ENCODE assay signal across 17 cellular contexts in the genomic region with DNA sequence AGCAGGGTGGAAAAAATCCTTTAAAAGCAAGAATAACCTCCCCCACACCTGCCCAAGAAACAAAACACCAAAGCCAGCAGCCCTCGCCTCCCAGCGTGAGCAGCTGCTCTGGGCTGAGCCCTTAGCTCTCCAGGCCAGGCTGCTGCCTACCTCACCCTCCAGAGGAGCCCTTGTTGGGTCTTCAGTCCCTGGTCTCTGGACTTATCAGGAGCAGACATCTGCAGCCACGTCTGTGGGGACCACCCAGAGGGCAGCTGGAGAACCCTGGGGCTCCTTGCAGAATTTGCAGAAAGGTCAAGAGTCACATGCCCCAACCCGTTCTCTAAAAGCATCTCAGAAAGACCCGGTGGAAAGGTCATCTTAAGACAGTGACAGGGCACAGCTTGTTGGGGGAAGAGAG.
A peak's percentile ranks its signal among the peaks of the same experiment; 100 is the strongest.
DNase-seq lines count a peak whose midpoint lies in the region; ATAC-seq and TF ChIP-seq lines count a peak whose summit lies in the region.
"Had no signal": no experiment of that assay in that cellular context is flagged by ENCODE, and none has a peak within 500 bp of the region (broad histone marks: within the 10 kb centered on the region; RNA-seq: fewer than 3 reads in every experiment).

No MANE protein-coding gene starts in this region.

- H3K36me3 Mint-ChIP-seq in brain (no peaks in the 10 kb centered on the region), nephron progenitor cell (ENCODE audit: low read depth) (no peaks in the 10 kb centered on the region)

- TF ChIP-seq CTCF in MM.1S (IDR thresholded peaks at IDR 0.05; ENCODE audit: low read length) (no peak), brain (conservative IDR thresholded peaks at IDR 0.05) (no peak), nephron progenitor cell (IDR thresholded peaks at IDR 0.05) (no peak), vagina (IDR thresholded peaks at IDR 0.05) (no peak)

- H3K4me3 Mint-ChIP-seq in brain (peak overlapping the region in 1 of 5 experiments; percentile 71), nephron progenitor cell (peak overlapping the region; percentile 53)
- H3K4me3 Mint-ChIP-seq: activated CD4-positive, alpha-beta memory T cell treated with anti-CD3 and anti-CD28 coated beads, Interleukin-2, amount 10 ng/mL, durations not matched to agents 7 days and 5 days; B cell had no signal

- H3K4me3 ChIP-seq in MM.1S (ENCODE audit: low read length) (no peak overlapping the region; the same call in 1 of the 2 replicates), vagina (no peak overlapping the region)
- H3K4me3 ChIP-seq: dorsolateral prefrontal cortex, prostate gland, tibial nerve had no signal

- TF ChIP-seq POLR2A in vagina (IDR thresholded peaks at IDR 0.05) = no peak

- H3K27me3 Mint-ChIP-seq in brain (no peaks in the 10 kb centered on the region), nephron progenitor cell (ENCODE audit: low read depth, poor library complexity) (no peaks in the 10 kb centered on the region)

- peak; percentile 64 for DNase-seq in G401 (ENCODE audit: low spot score)
- peak; percentile 14 for DNase-seq in MM.1S
- peak; percentile 40 for DNase-seq in nephron progenitor cell
- no peak for DNase-seq in SKM-1 treated with dmso at 0.1 percent for 144 hours (lab: John Stamatoyannopoulos, UW; ENCODE audit: unreplicated experiment)
- DNase-seq in vagina (ENCODE audit: extremely low spot score in 2 of 2) = no peak
- no peak for DNase-seq in NCI-H1930 (lab: John Stamatoyannopoulos, UW)
- DNase-seq: activated CD4-positive, alpha-beta memory T cell treated with anti-CD3 and anti-CD28 coated beads, Interleukin-2, amount 10 ng/mL, durations not matched to agents 7 days and 5 days; aorta; DMS79; dorsolateral prefrontal cortex; midbrain; T1000 had no signal

- peaks cover 64% of the 10 kb centered on the region for H3K4me1 Mint-ChIP-seq in brain
- H3K4me1 Mint-ChIP-seq in nephron progenitor cell = peaks cover 64% of the 10 kb centered on the region
- H3K4me1 Mint-ChIP-seq: activated CD4-positive, alpha-beta memory T cell treated with anti-CD3 and anti-CD28 coated beads, Interleukin-2, amount 10 ng/mL, durations not matched to agents 7 days and 5 days; B cell had no signal

- peaks cover 23% of the 10 kb centered on the region for H3K4me1 ChIP-seq in MM.1S (ENCODE audit: low read length)
- peaks cover 27% of the 10 kb centered on the region for H3K4me1 ChIP-seq in vagina
- H3K4me1 ChIP-seq: prostate gland had no signal

- no peak for ATAC-seq in HG03354 (IDR thresholded peaks at IDR 0.05; ENCODE audit: poor library complexity, severe bottlenecking, unreplicated experiment)

- H3K9me2 ChIP-seq in MM.1S (replicated peaks; ENCODE audit: insufficient read depth, low read length) = no peaks in the 10 kb centered on the region

- 0 out of 2 replicates have a peak, but pooled peaks cover 8% of the 10 kb centered on the region for H3F3A ChIP-seq in MM.1S (ENCODE audit: insufficient read depth, low read length)

- H3K27me3 ChIP-seq in MM.1S (replicated peaks; ENCODE audit: insufficient read depth, low read length) = no peaks in the 10 kb centered on the region
- no peaks in the 10 kb centered on the region for H3K27me3 ChIP-seq in vagina
- H3K27me3 ChIP-seq: dorsolateral prefrontal cortex, tibial nerve had no signal

- peak overlapping the region; percentile 18; the same call in 1 of the 2 replicates for H3K9ac ChIP-seq in MM.1S (ENCODE audit: low read length)

- peaks cover 0 to 6% (median 2%) of the 10 kb centered on the region in 5 experiments for H3K9me3 Mint-ChIP-seq in brain
- H3K9me3 Mint-ChIP-seq in nephron progenitor cell = no peaks in the 10 kb centered on the region
- H3K9me3 Mint-ChIP-seq: activated CD4-positive, alpha-beta memory T cell treated with anti-CD3 and anti-CD28 coated beads, Interleukin-2, amount 10 ng/mL, durations not matched to agents 7 days and 5 days had no signal

- H3K9me3 ChIP-seq in MM.1S (replicated peaks; ENCODE audit: insufficient read depth, low read length) (no peaks in the 10 kb centered on the region), vagina (no peaks in the 10 kb centered on the region)
- H3K9me3 ChIP-seq: prostate gland, tibial nerve had no signal

- H3K36me3 ChIP-seq in MM.1S (replicated peaks; ENCODE audit: insufficient read depth, low read length) = no peaks in the 10 kb centered on the region
- no peaks in the 10 kb centered on the region for H3K36me3 ChIP-seq in vagina
- H3K36me3 ChIP-seq: prostate gland, tibial nerve had no signal

- peak overlapping the region; percentile 52; the same call in 1 of the 2 replicates for H3K27ac ChIP-seq in MM.1S (ENCODE audit: low read length)
- no peak overlapping the region for H3K27ac ChIP-seq in vagina
- H3K27ac ChIP-seq: prostate gland, tibial nerve had no signal

- H3K79me2 ChIP-seq in MM.1S (ENCODE audit: low read length) = no peaks in the 10 kb centered on the region

- H4K20me1 ChIP-seq in MM.1S (ENCODE audit: insufficient read depth, low read length) = no peaks in the 10 kb centered on the region

- peak overlapping the region; percentile 52 for H2AFZ ChIP-seq in MM.1S (ENCODE audit: low read length)

- H3K4me2 ChIP-seq in MM.1S (ENCODE audit: low read depth, low read length) = peak overlapping the region; percentile 54

- in situ Hi-C loops in G401 (cut with HindIII; ENCODE audit: low sequenced_read_pairs) = no loop called here

- H3K27ac Mint-ChIP-seq in brain = peak overlapping the region in 4 of 5 experiments; percentile 32 to 89 (median 80)
- H3K27ac Mint-ChIP-seq in nephron progenitor cell = peak overlapping the region; percentile 98
- H3K27ac Mint-ChIP-seq: activated CD4-positive, alpha-beta memory T cell treated with anti-CD3 and anti-CD28 coated beads, Interleukin-2, amount 10 ng/mL, durations not matched to agents 7 days and 5 days; B cell had no signal

- intact Hi-C loops in vagina (cut with DNase I) = no loop called here

Comparison
In these comparisons a context has a peak if more than half of its experiments do, and no peak if none do; other contexts are left out.
1. DNase-seq: peak in G401 (single experiment), MM.1S (single experiment) and nephron progenitor cell (single experiment); none in SKM-1 treated with dmso at 0.1 percent for 144 hours (single experiment), vagina (0 of 2) and NCI-H1930 (0 of 2).